ENCODE assay signal across 9 cellular contexts in the genomic region with DNA sequence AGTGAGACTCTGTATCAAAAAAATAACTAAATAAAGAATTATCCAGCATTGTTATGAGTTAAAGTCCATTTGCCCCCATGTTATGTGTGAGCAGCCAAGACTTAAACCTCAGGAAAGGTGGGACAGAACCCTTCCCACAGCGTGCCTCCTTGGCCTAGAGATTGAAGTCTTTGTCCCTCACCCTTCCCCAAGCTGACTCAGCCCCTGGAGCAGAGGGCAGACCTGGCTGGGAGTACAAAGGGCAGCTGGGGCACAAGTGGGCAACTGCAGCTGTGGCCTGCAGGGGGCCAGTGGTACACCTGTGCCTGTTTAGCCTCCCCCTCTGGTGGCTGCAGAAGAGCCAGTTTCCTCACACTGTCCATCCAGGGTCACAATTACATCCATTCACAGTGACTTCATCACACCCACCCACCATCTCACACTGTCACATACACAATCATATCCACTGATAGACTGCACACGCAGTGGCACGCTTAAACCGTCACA. TPM values are rescaled to one million over a fixed set of nuclear protein-coding genes. Genes with fewer than 3 reads are reported as not detected.
DNase-seq lines count a peak whose midpoint lies in the region; ATAC-seq, FAIRE-seq and TF ChIP-seq lines count a peak whose summit lies in the region.
"Had no signal": no experiment of that assay in that cellular context is flagged by ENCODE, and none has a peak within 500 bp of the region (broad histone marks: within the 10 kb centered on the region; RNA-seq: fewer than 3 reads in every experiment).

No MANE protein-coding gene starts in this region.

- H3K9ac ChIP-seq in mammary epithelial cell (ENCODE audit: insufficient read depth, low read length): peak overlapping the region; percentile 29

- H3K4me3 ChIP-seq in OCI-LY7 (ENCODE audit: low read depth, low read length, poor library complexity, severe bottlenecking): peak overlapping the region; percentile 48
- H3K4me3 ChIP-seq in mammary epithelial cell (replicated peaks in 1 of 3; ENCODE audit: insufficient read depth in 1 of 3, low read depth in 2 of 3, low read length in 3 of 3): peak overlapping the region; percentile 47 to 84 (median 52)
- H3K4me3 ChIP-seq in suprapubic skin: peak overlapping the region; percentile 59

- H3K9me3 ChIP-seq in OCI-LY7 (ENCODE audit: low read length): no peaks in the 10 kb centered on the region
- no peaks in the 10 kb centered on the region for H3K9me3 ChIP-seq in mammary epithelial cell (replicated peaks; ENCODE audit: insufficient read depth, low read length)
- no peaks in the 10 kb centered on the region for H3K9me3 ChIP-seq in suprapubic skin

- peaks cover 11% of the 10 kb centered on the region for H3K4me1 ChIP-seq in OCI-LY7 (ENCODE audit: insufficient read depth, low read length, poor library complexity, severe bottlenecking)
- peaks cover 32% of the 10 kb centered on the region for H3K4me1 ChIP-seq in mammary epithelial cell (ENCODE audit: insufficient read depth, low read length)
- peaks cover 39% of the 10 kb centered on the region for H3K4me1 ChIP-seq in suprapubic skin

- intact Hi-C loops in OCI-LY7 (cut with micrococcal nuclease; ENCODE audit: unreplicated experiment) (no loop called here), mammary epithelial cell (cut with micrococcal nuclease) (loop anchor here (1.0 kb wide), 1 partner anchor 8 kb away; the partner anchor contains the start of gene ABHD14B)

- 0% methylated on average over 4 of the region's 4 CpGs for WGBS in mammary epithelial cell (ENCODE audit: low coverage, missing lambda C conversion rate)
- WGBS in suprapubic skin: 13% methylated on average over 4 of the region's 4 CpGs

- FAIRE-seq in D721Med (lab: Jason Lieb, UNC): no peak
- FAIRE-seq: endometrium had no signal

- no TSS peak for BruUV-seq in OCI-LY7 (replicated peaks; lab: Mats Ljungman, UMichigan)
- BruUV-seq in mammary epithelial cell (replicated peaks; lab: Mats Ljungman, UMichigan): TSS peak; percentile 41

- TF ChIP-seq CTCF in D721Med (IDR thresholded peaks at IDR 0.05; ENCODE audit: insufficient read depth, missing control alignments) (peak; percentile 24), OCI-LY7 (conservative IDR thresholded peaks at IDR 0.05; ENCODE audit: low read length) (peak; percentile 67), mammary epithelial cell (conservative IDR thresholded peaks at IDR 0.05 in 1 of 2, IDR thresholded peaks at IDR 0.05 in 1 of 2; ENCODE audit: extremely low read depth in 1 of 2, insufficient read depth in 1 of 2, low read depth in 1 of 2, low read length in 2 of 2) (peak; percentile 66 to 71), suprapubic skin (IDR thresholded peaks at IDR 0.05) (peak in 1 of 2 donors; percentile 20)

- TF ChIP-seq EP300 in suprapubic skin (IDR thresholded peaks at IDR 0.05): no peak

- dilution Hi-C loops in mammary epithelial cell (cut with HindIII; ENCODE audit: low sequenced_read_pairs): no loop called here

- POLR2A ChIA-PET in OCI-LY7 (lab: Charles Lee): no interaction called here

- DNase-seq in D721Med (ENCODE audit: insufficient read length, low spot score): no peak
- peak; percentile 39 for DNase-seq in OCI-LY7 (ENCODE audit: low spot score)
- DNase-seq in mammary epithelial cell: no peak
- peak; percentile 89 for DNase-seq in left lobe of liver (ENCODE audit: low spot score)
- DNase-seq in suprapubic skin (ENCODE audit: low spot score in 2 of 2): no peak
- DNase-seq in cortex of kidney (lab: John Stamatoyannopoulos, UW): no peak

- H3K27me3 ChIP-seq in mammary epithelial cell (ENCODE audit: insufficient read depth, low read length): no peaks in the 10 kb centered on the region
- no peaks in the 10 kb centered on the region for H3K27me3 ChIP-seq in suprapubic skin

- H3K27ac ChIP-seq in OCI-LY7 (ENCODE audit: low read depth, low read length, poor library complexity, severe bottlenecking) (no peak overlapping the region), mammary epithelial cell (ENCODE audit: insufficient read depth, low read depth, low read length) (peak overlapping the region; percentile 38), suprapubic skin (peak overlapping the region; percentile 91)

- ATAC-seq in GM19043 (IDR thresholded peaks at IDR 0.05; ENCODE audit: low read depth, unreplicated experiment) (peak; percentile 43), HG03108 (IDR thresholded peaks at IDR 0.05; ENCODE audit: unreplicated experiment) (peak; percentile 39), left lobe of liver (peak; percentile 72)

- H3K79me2 ChIP-seq in OCI-LY7 (ENCODE audit: insufficient read depth, low read depth, low read length) (no peaks in the 10 kb centered on the region), mammary epithelial cell (ENCODE audit: insufficient read depth, low read length) (peaks cover 15% of the 10 kb centered on the region)

- H2AFZ ChIP-seq in OCI-LY7 (ENCODE audit: low read length) (0 out of 2 replicates have a peak overlapping the region, but pooled peaks have one; percentile 28), mammary epithelial cell (ENCODE audit: low read depth, low read length) (peak overlapping the region; percentile 60)

- no peaks in the 10 kb centered on the region for H3K36me3 ChIP-seq in OCI-LY7 (ENCODE audit: insufficient read depth, low read length)
- no peaks in the 10 kb centered on the region for H3K36me3 ChIP-seq in mammary epithelial cell (ENCODE audit: insufficient read depth, low read length)
- H3K36me3 ChIP-seq in suprapubic skin: peaks cover 5% of the 10 kb centered on the region

- CTCF ChIA-PET in OCI-LY7 (lab: Charles Lee; ENCODE audit: unreplicated experiment) (interaction anchor here (1.0 kb wide), 1 partner anchor 14 kb away, joined by 4 read pairs; no protein-coding TSS in a partner anchor), mammary epithelial cell (lab: Charles Lee; ENCODE audit: low non-redundant PET) (interaction anchor here (1.1 kb wide), 1 partner anchor 9 kb away, joined by 15 read pairs; the partner anchor contains the start of gene ABHD14B)

- no peaks in the 10 kb centered on the region for H4K20me1 ChIP-seq in OCI-LY7 (ENCODE audit: insufficient read depth, low read length)
- no peaks in the 10 kb centered on the region for H4K20me1 ChIP-seq in mammary epithelial cell (ENCODE audit: insufficient read depth, low read length)

- TF ChIP-seq POLR2A in suprapubic skin (IDR thresholded peaks at IDR 0.05): no peak

- in situ Hi-C loops in mammary epithelial cell (cut with MboI; ENCODE audit: low sequenced_read_pairs in 2 of 2): no loop called here

- H3K4me2 ChIP-seq in OCI-LY7 (ENCODE audit: low read length) (peak overlapping the region; percentile 57; the same call in 1 of the 2 replicates), mammary epithelial cell (ENCODE audit: insufficient read depth, low read depth, low read length) (peak overlapping the region; percentile 86)

- H3K9me2 ChIP-seq in OCI-LY7 (ENCODE audit: insufficient read depth, low read length): no peaks in the 10 kb centered on the region

RNA-seq across cellular contexts. Expression of gene ACY1, which starts 0.9 kb away (rescaled TPM):
- total RNA-seq in OCI-LY7 (2014; rRNA removed; shearing (Covaris generic)): 0.54 and 3.3 TPM in 2 replicates
- total RNA-seq in OCI-LY7 (2022): 4.0 and 5.6 TPM in 2 replicates
- total RNA-seq in mammary epithelial cell: 100 to 1,000 TPM in 1 of 2 donors, 10 to 100 TPM in 1; 90.5 to 107 TPM
- polyA plus RNA-seq in mammary epithelial cell: 129 TPM
- 147 TPM for polyA minus RNA-seq in mammary epithelial cell
- total RNA-seq in left lobe of liver: 301 TPM
- total RNA-seq in suprapubic skin: 10 to 100 TPM; 31.2 to 49.3 (median 36.8) TPM

RNA-seq across cellular contexts. Expression of gene ABHD14A, which starts 7.5 kb away (rescaled TPM):
- 3.7 and 7.5 TPM in 2 replicates for total RNA-seq in OCI-LY7 (2014; rRNA removed; shearing (Covaris generic))
- 8.9 and 10.5 TPM in 2 replicates for total RNA-seq in OCI-LY7 (2022)
- total RNA-seq in mammary epithelial cell: 10 to 100 TPM in 1 of 2 donors, 1 to 10 TPM in 1; 9.7 to 10.0 TPM
- 15.4 TPM for polyA plus RNA-seq in mammary epithelial cell
- polyA minus RNA-seq in mammary epithelial cell: 3.2 TPM
- total RNA-seq in left lobe of liver: 13.8 TPM
- 10 to 100 TPM in 1 of 4 donors, 1 to 10 TPM in 3; 3.1 to 11.9 (median 8.3) TPM for total RNA-seq in suprapubic skin

RNA-seq across cellular contexts. Expression of gene ABHD14B, which starts 8.5 kb away (rescaled TPM):
- 11.3 and 16.1 TPM in 2 replicates for total RNA-seq in OCI-LY7 (2014; rRNA removed; shearing (Covaris generic))
- 40.1 and 41.4 TPM in 2 replicates for total RNA-seq in OCI-LY7 (2022)
- total RNA-seq in mammary epithelial cell: 10 to 100 TPM; 20.5 to 24.9 TPM
- polyA plus RNA-seq in mammary epithelial cell: 34.8 TPM
- polyA minus RNA-seq in mammary epithelial cell: 29.5 TPM
- 113 TPM for total RNA-seq in left lobe of liver
- total RNA-seq in suprapubic skin: 10 to 100 TPM; 50.0 to 79.7 (median 59.0) TPM

RNA-seq across cellular contexts. Expression of gene RPL29, which starts 13.3 kb away (rescaled TPM):
- 1,739 and 1,781 TPM in 2 replicates for total RNA-seq in OCI-LY7 (2014; rRNA removed; shearing (Covaris generic))
- 1,513 and 1,535 TPM in 2 replicates for total RNA-seq in OCI-LY7 (2022)
- 1,000 to 10,000 TPM; 1,040 to 1,174 TPM for total RNA-seq in mammary epithelial cell
- 2,670 TPM for polyA plus RNA-seq in mammary epithelial cell
- 407 TPM for polyA minus RNA-seq in mammary epithelial cell
- total RNA-seq in left lobe of liver: 392 TPM
- total RNA-seq in suprapubic skin: 1,000 to 10,000 TPM; 1,428 to 2,708 (median 2,246) TPM

RNA-seq across cellular contexts. Expression of gene PCBP4, which starts 15.1 kb away (rescaled TPM):
- total RNA-seq in OCI-LY7 (2014; rRNA removed; shearing (Covaris generic)): 1.4 and 2.0 TPM in 2 replicates
- total RNA-seq in OCI-LY7 (2022) (12.5 and 14.4 TPM in 2 replicates), mammary epithelial cell (10 to 100 TPM; 51.0 to 61.1 TPM), left lobe of liver (7.4 TPM), suprapubic skin (10 to 100 TPM; 24.6 to 32.1 (median 28.6) TPM)
- polyA plus RNA-seq in mammary epithelial cell: 65.6 TPM
- polyA minus RNA-seq in mammary epithelial cell: 52.8 TPM

Comparison
In these comparisons a context has a peak if more than half of its experiments do, and no peak if none do; other contexts are left out.
1. DNase-seq: peak in OCI-LY7 (single experiment) and left lobe of liver (single experiment); none in D721Med (single experiment), mammary epithelial cell (single experiment), suprapubic skin (0 of 2) and cortex of kidney (single experiment).
2. RNA of gene ACY1, which starts 0.9 kb away (total RNA-seq): 301 TPM in left lobe of liver (single experiment), 90.5 to 107 TPM in mammary epithelial cell and 31.2 to 49.3 TPM in suprapubic skin; 0.54 to 5.6 TPM in OCI-LY7; every median in the first group is over 4 times any median in the second.
3. Peak in every context shown above with its lines, with median percentiles within 50 percentile points of each other: ATAC-seq and H3K4me3 ChIP-seq.